Comparison of ENCODE assay signal across 18 cellular contexts in the genomic region with DNA sequence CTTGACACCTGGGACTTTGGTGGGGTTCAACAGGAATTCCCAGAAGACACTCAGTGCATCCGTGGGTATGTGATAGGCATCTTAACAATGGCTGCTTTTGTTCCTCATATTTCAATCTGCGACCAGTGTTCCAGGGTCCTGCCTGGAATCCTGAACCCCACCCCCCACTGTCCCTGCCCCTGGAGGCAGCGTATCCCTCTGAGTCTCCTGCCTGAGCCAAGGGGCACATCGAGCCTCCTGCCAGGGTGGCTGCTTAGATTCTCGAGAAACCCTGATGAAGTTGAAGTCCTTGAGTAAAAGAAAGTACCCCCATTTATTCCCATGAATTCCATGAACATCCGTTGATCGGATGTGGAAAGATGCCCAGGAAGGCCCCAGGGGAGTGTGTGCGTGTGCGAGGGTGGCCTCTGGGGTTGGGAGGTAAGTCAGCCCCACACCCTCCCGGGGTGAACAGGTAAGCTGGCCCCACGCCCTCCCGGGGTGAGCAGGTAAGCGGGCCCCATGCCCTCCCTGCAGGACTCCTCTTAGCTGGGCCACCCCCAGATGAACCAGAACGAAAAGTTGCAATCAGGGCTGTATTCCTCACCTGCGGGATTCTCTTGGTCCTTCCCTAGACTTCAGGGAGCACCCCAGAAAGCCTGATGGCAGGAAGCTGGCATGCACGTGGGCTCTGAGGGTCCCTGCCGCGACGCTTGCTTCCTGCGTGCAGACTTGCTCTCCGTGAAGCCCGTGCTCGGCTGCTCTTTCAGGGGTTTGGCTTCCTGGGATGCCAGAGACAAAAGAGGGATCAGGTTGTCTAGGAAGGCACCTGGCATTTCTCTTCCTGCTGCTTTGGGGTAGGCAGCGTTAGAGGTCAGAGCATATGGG.
DNase-seq lines count a peak whose midpoint lies in the region; ATAC-seq and TF ChIP-seq lines count a peak whose summit lies in the region.
"Had no signal": no experiment of that assay in that cellular context is flagged by ENCODE, and none has a peak within 500 bp of the region (broad histone marks: within the 10 kb centered on the region; RNA-seq: fewer than 3 reads in every experiment).

No MANE protein-coding gene starts in this region.

- CTCF ChIA-PET in activated CD4-positive, alpha-beta memory T cell treated with anti-CD3 and anti-CD28 coated beads for 36 hours (lab: Charles Lee), result interaction anchor here (1.1 to 2.7 kb wide), 8 partner anchors 11 to 617 kb away, joined by 3 to 41 read pairs (median 5); no protein-coding TSS in a partner anchor

- ATAC-seq in left lobe of liver (no peak), HG03571 (IDR thresholded peaks at IDR 0.05; ENCODE audit: unreplicated experiment) (no peak), mucosa of descending colon (no peak)

- TF ChIP-seq EP300 in esophagus muscularis mucosa (IDR thresholded peaks at IDR 0.05), result no peak

- peak; percentile 40 for DNase-seq in NCI-H2171 (lab: John Stamatoyannopoulos, UW)
- DNase-seq in NCI-H2171 treated with DMSO at 0.1 percent for 48 hours (lab: John Stamatoyannopoulos, UW), result no peak
- DNase-seq in esophagus muscularis mucosa (ENCODE audit: extremely low spot score), result no peak
- DNase-seq in neural progenitor cell (ENCODE audit: low spot score), result peak; percentile 20
- no peak for DNase-seq in activated CD4-positive, alpha-beta memory T cell treated with anti-CD3 and anti-CD28 coated beads for 36 hours
- DNase-seq in left lobe of liver (ENCODE audit: low spot score), result no peak
- DNase-seq in mucosa of descending colon, result no peak
- DNase-seq: activated B cell treated with CpG ODN at 0.5 μM for 24 hours; activated T-cell treated with anti-CD3 and anti-CD28 coated beads, Interleukin-2, amount 50 U/mL, for 24 hours had no signal

- peak overlapping the region; percentile 3 for H3K27ac Mint-ChIP-seq in neural progenitor cell
- H3K27ac Mint-ChIP-seq in activated CD4-positive, alpha-beta memory T cell treated with anti-CD3 and anti-CD28 coated beads for 36 hours, result no peak overlapping the region
- H3K27ac Mint-ChIP-seq: activated B cell treated with CpG ODN at 0.5 μM for 24 hours; activated CD4-positive, alpha-beta T cell treated with anti-CD3 and anti-CD28 coated beads, Interleukin-2, amount 10 ng/mL, durations not matched to agents 7 days and 5 days; activated T-cell treated with anti-CD3 and anti-CD28 coated beads, Interleukin-2, amount 50 U/mL, for 24 hours; progenitor cell of endocrine pancreas had no signal

- H3K4me1 ChIP-seq in esophagus muscularis mucosa, result peaks cover 14 to 52% (median 46%) of the 10 kb centered on the region in 4 donors
- H3K4me1 ChIP-seq in neural progenitor cell, result peaks cover 7% of the 10 kb centered on the region
- peaks cover 7% of the 10 kb centered on the region for H3K4me1 ChIP-seq in mucosa of descending colon (ENCODE audit: low read depth)
- H3K4me1 ChIP-seq: ascending aorta had no signal

- POLR2A ChIA-PET in activated CD4-positive, alpha-beta memory T cell treated with anti-CD3 and anti-CD28 coated beads for 36 hours (lab: Charles Lee), result no interaction called here

- H2AFZ ChIP-seq in neural progenitor cell (replicated peaks), result no peak overlapping the region

- intact Hi-C loops in esophagus muscularis mucosa (cut with DNase I), result loop anchor here (2.0 kb wide), 3 partner anchors 76 to 612 kb away; no protein-coding TSS in a partner anchor
- intact Hi-C loops in activated CD4-positive, alpha-beta memory T cell treated with anti-CD3 and anti-CD28 coated beads for 36 hours (cut with micrococcal nuclease), result loop anchor here (10.0 kb wide), 1 partner anchor 1192 kb away; no protein-coding TSS in a partner anchor
- intact Hi-C loops in mucosa of descending colon (cut with DNase I, micrococcal nuclease), result loop anchor here in 1 of 2 donors (5.0 to 10.0 kb wide), 3 partner anchors 72 to 612 kb away; no protein-coding TSS in a partner anchor

- no peaks in the 10 kb centered on the region for H3K9me3 Mint-ChIP-seq in neural progenitor cell
- no peaks in the 10 kb centered on the region for H3K9me3 Mint-ChIP-seq in activated CD4-positive, alpha-beta memory T cell treated with anti-CD3 and anti-CD28 coated beads for 36 hours
- H3K9me3 Mint-ChIP-seq: activated B cell treated with CpG ODN at 0.5 μM for 24 hours; activated CD4-positive, alpha-beta T cell treated with anti-CD3 and anti-CD28 coated beads, Interleukin-2, amount 10 ng/mL, durations not matched to agents 7 days and 5 days; activated T-cell treated with anti-CD3 and anti-CD28 coated beads, Interleukin-2, amount 50 U/mL, for 24 hours had no signal

- TF ChIP-seq CTCF in esophagus muscularis mucosa (IDR thresholded peaks at IDR 0.05) (no peak), neural progenitor cell (IDR thresholded peaks at IDR 0.05) (no peak), mucosa of descending colon (IDR thresholded peaks at IDR 0.05) (no peak)

- 88% methylated on average over 20 of the region's 24 CpGs for WGBS in esophagus muscularis mucosa

- no peak for TF ChIP-seq POLR2A in esophagus muscularis mucosa (IDR thresholded peaks at IDR 0.05; ENCODE audit: low read depth)

- peaks cover 3% of the 10 kb centered on the region for H3F3A ChIP-seq in neural progenitor cell (ENCODE audit: low read depth)

- peaks cover 20% of the 10 kb centered on the region for H3K36me3 Mint-ChIP-seq in neural progenitor cell
- no peaks in the 10 kb centered on the region for H3K36me3 Mint-ChIP-seq in activated CD4-positive, alpha-beta memory T cell treated with anti-CD3 and anti-CD28 coated beads for 36 hours

- H3K27me3 Mint-ChIP-seq in neural progenitor cell (ENCODE audit: insufficient read depth, low read depth), result peaks cover 4% of the 10 kb centered on the region
- peaks cover 10% of the 10 kb centered on the region for H3K27me3 Mint-ChIP-seq in activated CD4-positive, alpha-beta memory T cell treated with anti-CD3 and anti-CD28 coated beads for 36 hours
- H3K27me3 Mint-ChIP-seq: progenitor cell of endocrine pancreas had no signal

- no peak overlapping the region for H3K4me3 Mint-ChIP-seq in neural progenitor cell
- H3K4me3 Mint-ChIP-seq in activated CD4-positive, alpha-beta memory T cell treated with anti-CD3 and anti-CD28 coated beads for 36 hours, result no peak overlapping the region
- H3K4me3 Mint-ChIP-seq: activated B cell treated with CpG ODN at 0.5 μM for 24 hours; activated CD4-positive, alpha-beta T cell treated with anti-CD3 and anti-CD28 coated beads, Interleukin-2, amount 10 ng/mL, durations not matched to agents 7 days and 5 days; activated T-cell treated with anti-CD3 and anti-CD28 coated beads, Interleukin-2, amount 50 U/mL, for 24 hours had no signal

- H3K9me3 ChIP-seq in esophagus muscularis mucosa (no peaks in the 10 kb centered on the region), neural progenitor cell (ENCODE audit: low read depth) (no peaks in the 10 kb centered on the region), mucosa of descending colon (no peaks in the 10 kb centered on the region)
- H3K9me3 ChIP-seq: ascending aorta; BLaER1 treated with 17β-estradiol and CSF1 and Interleukin-3, amounts not matched to agents 10 nM and 100 nM; right lobe of liver; SJCRH30; tibial nerve had no signal

- H3K4me3 ChIP-seq in esophagus muscularis mucosa (peak overlapping the region in 2 of 4 donors; percentile 1 to 10), neural progenitor cell (no peak overlapping the region), mucosa of descending colon (no peak overlapping the region)
- H3K4me3 ChIP-seq: ascending aorta; BLaER1 treated with 17β-estradiol and CSF1 and Interleukin-3, amounts not matched to agents 10 nM and 100 nM; right lobe of liver; SJCRH30; tibial nerve had no signal

- H3K27ac ChIP-seq in esophagus muscularis mucosa (replicated peaks in 1 of 4) (peak overlapping the region; percentile 60 to 76 (median 68)), neural progenitor cell (no peak overlapping the region)
- H3K27ac ChIP-seq: 22Rv1; ascending aorta; BLaER1 treated with 17β-estradiol and CSF1 and Interleukin-3, amounts not matched to agents 10 nM and 100 nM; right lobe of liver; SJCRH30 had no signal

- H3K4me1 Mint-ChIP-seq in neural progenitor cell, result peaks cover 19% of the 10 kb centered on the region
- H3K4me1 Mint-ChIP-seq in activated CD4-positive, alpha-beta memory T cell treated with anti-CD3 and anti-CD28 coated beads for 36 hours (ENCODE audit: low read depth), result no peaks in the 10 kb centered on the region
- H3K4me1 Mint-ChIP-seq: activated B cell treated with CpG ODN at 0.5 μM for 24 hours; activated CD4-positive, alpha-beta T cell treated with anti-CD3 and anti-CD28 coated beads, Interleukin-2, amount 10 ng/mL, durations not matched to agents 7 days and 5 days had no signal

- H3K9ac ChIP-seq in neural progenitor cell, result no peak overlapping the region
- H3K9ac ChIP-seq: BLaER1 treated with 17β-estradiol and CSF1 and Interleukin-3, amounts not matched to agents 10 nM and 100 nM had no signal

- H3K36me3 ChIP-seq in esophagus muscularis mucosa, result peaks cover 5 to 36% (median 21%) of the 10 kb centered on the region in 4 donors
- H3K36me3 ChIP-seq in neural progenitor cell, result no peaks in the 10 kb centered on the region
- H3K36me3 ChIP-seq in mucosa of descending colon (ENCODE audit: low read depth), result no peaks in the 10 kb centered on the region
- H3K36me3 ChIP-seq: right lobe of liver had no signal

- H3K27me3 ChIP-seq in esophagus muscularis mucosa (no peaks in the 10 kb centered on the region), neural progenitor cell (no peaks in the 10 kb centered on the region)
- H3K27me3 ChIP-seq: ascending aorta; BLaER1 treated with 17β-estradiol and CSF1 and Interleukin-3, amounts not matched to agents 10 nM and 100 nM; right lobe of liver; SJCRH30; tibial nerve had no signal

- H4K20me1 ChIP-seq in neural progenitor cell (ENCODE audit: low read depth), result peaks cover 43% of the 10 kb centered on the region

- H3K4me2 ChIP-seq in neural progenitor cell, result peak overlapping the region; percentile 13
- H3K4me2 ChIP-seq: BLaER1 treated with 17β-estradiol and CSF1 and Interleukin-3, amounts not matched to agents 10 nM and 100 nM had no signal

- H3K79me2 ChIP-seq in neural progenitor cell (ENCODE audit: low read depth), result no peaks in the 10 kb centered on the region

Comparison
In these comparisons a context has a peak if more than half of its experiments do, and no peak if none do; other contexts are left out.
1. DNase-seq: peak in NCI-H2171 (single experiment) and neural progenitor cell (single experiment); none in NCI-H2171 treated with DMSO at 0.1 percent for 48 hours (single experiment), esophagus muscularis mucosa (single experiment), activated CD4-positive, alpha-beta memory T cell treated with anti-CD3 and anti-CD28 coated beads for 36 hours (single experiment), left lobe of liver (single experiment) and mucosa of descending colon (0 of 3).